Comparison of ENCODE assay signal across 1 cellular context in the genomic region with DNA sequence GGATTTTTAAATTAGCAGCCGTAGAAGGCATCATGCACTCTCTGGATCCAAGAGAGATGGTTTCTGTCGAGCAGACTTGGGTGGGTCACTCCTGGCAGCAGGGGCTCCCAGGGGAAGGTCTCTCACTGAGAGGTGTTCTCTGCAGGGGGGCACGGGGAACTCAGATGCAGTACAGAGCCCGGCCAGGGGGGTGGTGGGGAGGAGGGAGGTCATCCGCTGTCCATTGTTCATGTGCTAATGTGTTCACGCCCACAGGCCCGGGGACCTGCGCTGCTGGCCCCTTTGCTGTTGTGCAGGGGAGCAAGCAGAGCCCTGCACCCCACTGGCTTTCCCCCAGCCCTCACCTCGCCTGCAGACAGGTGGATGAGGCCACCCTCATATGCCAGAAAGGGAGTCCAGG.
TF ChIP-seq lines count a peak whose summit lies in the region.

No MANE protein-coding gene starts in this region.

TF ChIP-seq in GM23338, 12 proteins besides CTCF, POLR2A, EP300 and RAD21:
- TF ChIP-seq, protein P1, sequence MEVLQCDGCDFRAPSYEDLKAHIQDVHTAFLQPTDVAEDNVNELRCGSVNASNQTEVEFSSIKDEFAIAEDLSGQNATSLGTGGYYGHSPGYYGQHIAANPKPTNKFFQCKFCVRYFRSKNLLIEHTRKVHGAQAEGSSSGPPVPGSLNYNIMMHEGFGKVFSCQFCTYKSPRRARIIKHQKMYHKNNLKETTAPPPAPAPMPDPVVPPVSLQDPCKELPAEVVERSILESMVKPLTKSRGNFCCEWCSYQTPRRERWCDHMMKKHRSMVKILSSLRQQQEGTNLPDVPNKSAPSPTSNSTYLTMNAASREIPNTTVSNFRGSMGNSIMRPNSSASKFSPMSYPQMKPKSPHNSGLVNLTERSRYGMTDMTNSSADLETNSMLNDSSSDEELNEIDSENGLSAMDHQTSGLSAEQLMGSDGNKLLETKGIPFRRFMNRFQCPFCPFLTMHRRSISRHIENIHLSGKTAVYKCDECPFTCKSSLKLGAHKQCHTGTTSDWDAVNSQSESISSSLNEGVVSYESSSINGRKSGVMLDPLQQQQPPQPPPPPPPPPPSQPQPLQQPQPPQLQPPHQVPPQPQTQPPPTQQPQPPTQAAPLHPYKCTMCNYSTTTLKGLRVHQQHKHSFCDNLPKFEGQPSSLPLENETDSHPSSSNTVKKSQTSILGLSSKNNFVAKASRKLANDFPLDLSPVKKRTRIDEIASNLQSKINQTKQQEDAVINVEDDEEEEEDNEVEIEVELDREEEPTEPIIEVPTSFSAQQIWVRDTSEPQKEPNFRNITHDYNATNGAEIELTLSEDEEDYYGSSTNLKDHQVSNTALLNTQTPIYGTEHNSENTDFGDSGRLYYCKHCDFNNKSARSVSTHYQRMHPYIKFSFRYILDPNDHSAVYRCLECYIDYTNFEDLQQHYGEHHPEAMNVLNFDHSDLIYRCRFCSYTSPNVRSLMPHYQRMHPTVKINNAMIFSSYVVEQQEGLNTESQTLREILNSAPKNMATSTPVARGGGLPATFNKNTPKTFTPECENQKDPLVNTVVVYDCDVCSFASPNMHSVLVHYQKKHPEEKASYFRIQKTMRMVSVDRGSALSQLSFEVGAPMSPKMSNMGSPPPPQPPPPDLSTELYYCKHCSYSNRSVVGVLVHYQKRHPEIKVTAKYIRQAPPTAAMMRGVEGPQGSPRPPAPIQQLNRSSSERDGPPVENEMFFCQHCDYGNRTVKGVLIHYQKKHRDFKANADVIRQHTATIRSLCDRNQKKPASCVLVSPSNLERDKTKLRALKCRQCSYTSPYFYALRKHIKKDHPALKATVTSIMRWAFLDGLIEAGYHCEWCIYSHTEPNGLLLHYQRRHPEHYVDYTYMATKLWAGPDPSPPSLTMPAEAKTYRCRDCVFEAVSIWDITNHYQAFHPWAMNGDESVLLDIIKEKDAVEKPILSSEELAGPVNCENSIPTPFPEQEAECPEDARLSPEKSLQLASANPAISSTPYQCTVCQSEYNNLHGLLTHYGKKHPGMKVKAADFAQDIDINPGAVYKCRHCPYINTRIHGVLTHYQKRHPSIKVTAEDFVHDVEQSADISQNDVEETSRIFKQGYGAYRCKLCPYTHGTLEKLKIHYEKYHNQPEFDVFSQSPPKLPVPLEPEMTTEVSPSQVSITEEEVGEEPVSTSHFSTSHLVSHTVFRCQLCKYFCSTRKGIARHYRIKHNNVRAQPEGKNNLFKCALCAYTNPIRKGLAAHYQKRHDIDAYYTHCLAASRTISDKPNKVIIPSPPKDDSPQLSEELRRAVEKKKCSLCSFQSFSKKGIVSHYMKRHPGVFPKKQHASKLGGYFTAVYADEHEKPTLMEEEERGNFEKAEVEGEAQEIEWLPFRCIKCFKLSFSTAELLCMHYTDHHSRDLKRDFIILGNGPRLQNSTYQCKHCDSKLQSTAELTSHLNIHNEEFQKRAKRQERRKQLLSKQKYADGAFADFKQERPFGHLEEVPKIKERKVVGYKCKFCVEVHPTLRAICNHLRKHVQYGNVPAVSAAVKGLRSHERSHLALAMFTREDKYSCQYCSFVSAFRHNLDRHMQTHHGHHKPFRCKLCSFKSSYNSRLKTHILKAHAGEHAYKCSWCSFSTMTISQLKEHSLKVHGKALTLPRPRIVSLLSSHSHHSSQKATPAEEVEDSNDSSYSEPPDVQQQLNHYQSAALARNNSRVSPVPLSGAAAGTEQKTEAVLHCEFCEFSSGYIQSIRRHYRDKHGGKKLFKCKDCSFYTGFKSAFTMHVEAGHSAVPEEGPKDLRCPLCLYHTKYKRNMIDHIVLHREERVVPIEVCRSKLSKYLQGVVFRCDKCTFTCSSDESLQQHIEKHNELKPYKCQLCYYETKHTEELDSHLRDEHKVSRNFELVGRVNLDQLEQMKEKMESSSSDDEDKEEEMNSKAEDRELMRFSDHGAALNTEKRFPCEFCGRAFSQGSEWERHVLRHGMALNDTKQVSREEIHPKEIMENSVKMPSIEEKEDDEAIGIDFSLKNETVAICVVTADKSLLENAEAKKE (CRISPR knock-in tag; IDR thresholded peaks at IDR 0.05) = no peak
- TF ChIP-seq ZNF331 (CRISPR knock-in tag; IDR thresholded peaks at IDR 0.05; ENCODE audit: low read depth) = no peak
